11 cellular contexts compared by ENCODE assay signal in genomic region chrX:12322031-12322430, GRCh38.
"Had no signal": no experiment of that assay in that cellular context is flagged by ENCODE, and none has a peak within 500 bp of the region (broad histone marks: within the 10 kb centered on the region; RNA-seq: fewer than 3 reads in every experiment).

No MANE protein-coding gene starts in this region.

- DNase-seq: GM23248, GOT3, H7, H9, HCEC 1CT, HFFc6 had no signal

- H3K4me3 ChIP-seq: GM23248, GM23338, HAP-1 had no signal

- H3K9ac ChIP-seq: GM23248 had no signal

- H3K4me3 Mint-ChIP-seq: GM23338, H9, HFFc6 had no signal

- H2AFZ ChIP-seq: GM23248, GM23338 had no signal

- H3K27ac ChIP-seq: GM23248 had no signal

- ATAC-seq: GM23338, HCT116 had no signal

- FAIRE-seq: H1, H54 had no signal

- H3K27ac Mint-ChIP-seq: GM23338, H9, HFFc6 had no signal

- H3K36me3 ChIP-seq: HAP-1 had no signal

- H3K9me3 Mint-ChIP-seq: GM23338, HFFc6 had no signal

- H3K4me2 ChIP-seq: GM23338 had no signal

- H3K9me3 ChIP-seq: HAP-1 had no signal
